ENCODE assay signal across 12 cellular contexts in the genomic region with DNA sequence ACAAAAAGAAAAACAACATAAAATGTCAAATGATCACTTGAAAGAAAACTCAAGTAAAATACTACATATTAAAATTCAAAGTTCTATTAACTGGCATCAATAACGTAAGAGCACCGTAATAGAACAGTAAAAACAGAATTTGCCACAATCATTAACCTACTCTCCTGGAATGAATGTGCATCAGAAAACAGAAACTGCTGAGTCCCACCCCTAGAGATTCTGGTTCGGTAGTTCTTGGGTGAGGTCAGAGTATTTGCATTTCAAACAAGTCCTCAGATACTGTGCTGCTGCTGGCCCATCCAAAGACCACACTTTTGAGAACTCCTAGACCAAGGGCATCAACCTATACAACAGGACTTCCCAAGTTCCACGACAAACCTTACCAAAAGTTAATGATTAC. TPM values are rescaled to one million over a fixed set of nuclear protein-coding genes. Genes with fewer than 3 reads are reported as not detected.
DNase-seq lines count a peak whose midpoint lies in the region; ATAC-seq and TF ChIP-seq lines count a peak whose summit lies in the region.
"Had no signal": no experiment of that assay in that cellular context is flagged by ENCODE, and none has a peak within 500 bp of the region (broad histone marks: within the 10 kb centered on the region; RNA-seq: fewer than 3 reads in every experiment).

No MANE protein-coding gene starts in this region.

- peaks cover 3% of the 10 kb centered on the region for H3K4me1 Mint-ChIP-seq in activated CD8-positive, alpha-beta T cell treated with anti-CD3 and anti-CD28 coated beads for 36 hours (ENCODE audit: low read depth)

- H3K36me3 Mint-ChIP-seq in activated CD8-positive, alpha-beta T cell treated with anti-CD3 and anti-CD28 coated beads for 36 hours (ENCODE audit: low read depth): peaks cover 45% of the 10 kb centered on the region

- no peaks in the 10 kb centered on the region for H3K9me3 Mint-ChIP-seq in activated CD8-positive, alpha-beta T cell treated with anti-CD3 and anti-CD28 coated beads for 36 hours

- DNase-seq in left kidney (ENCODE audit: low read depth, low spot score): peak; percentile 6
- DNase-seq in activated CD8-positive, alpha-beta T cell treated with anti-CD3 and anti-CD28 coated beads for 36 hours: no peak
- no peak for DNase-seq in ureter (ENCODE audit: low spot score)
- DNase-seq in central memory CD4-positive, alpha-beta T cell: no peak
- DNase-seq in 8988T: no peak
- DNase-seq: NCI-H187; stimulated activated CD4-positive, alpha-beta T cell treated with anti-CD3 and anti-CD28 coated beads, Interleukin-2, amount 100 ng/mL, for 48 hours; tibial artery; WERI-Rb-1 had no signal

- TF ChIP-seq CTCF in activated CD8-positive, alpha-beta T cell treated with anti-CD3 and anti-CD28 coated beads for 36 hours (IDR thresholded peaks at IDR 0.05): no peak

- intact Hi-C loops in activated CD8-positive, alpha-beta T cell treated with anti-CD3 and anti-CD28 coated beads for 36 hours (cut with micrococcal nuclease): no loop called here

- no peak overlapping the region for H3K4me3 Mint-ChIP-seq in activated CD8-positive, alpha-beta T cell treated with anti-CD3 and anti-CD28 coated beads for 36 hours

- no peak overlapping the region for H3K27ac Mint-ChIP-seq in activated CD8-positive, alpha-beta T cell treated with anti-CD3 and anti-CD28 coated beads for 36 hours

- POLR2A ChIA-PET in activated CD8-positive, alpha-beta T cell treated with anti-CD3 and anti-CD28 coated beads for 36 hours (lab: Charles Lee): no interaction called here

- CTCF ChIA-PET in activated CD8-positive, alpha-beta T cell treated with anti-CD3 and anti-CD28 coated beads for 36 hours (lab: Charles Lee): interaction anchor here (1.6 to 2.5 kb wide), 2 partner anchors 9 to 14 kb away, joined by 5 to 15 read pairs; no protein-coding TSS in a partner anchor

- ATAC-seq in GM18868 (IDR thresholded peaks at IDR 0.05; ENCODE audit: unreplicated experiment) (peak; percentile 60), GM21367 (IDR thresholded peaks at IDR 0.05; ENCODE audit: unreplicated experiment) (peak; percentile 77), HG03066 (IDR thresholded peaks at IDR 0.05; ENCODE audit: low read depth, unreplicated experiment) (peak; percentile 89)
- no peak for ATAC-seq in activated CD8-positive, alpha-beta T cell treated with anti-CD3 and anti-CD28 coated beads for 36 hours

- H3K27me3 Mint-ChIP-seq in activated CD8-positive, alpha-beta T cell treated with anti-CD3 and anti-CD28 coated beads for 36 hours: no peaks in the 10 kb centered on the region

RNA-seq across cellular contexts. Expression of a gene that starts 23.5 kb away (rescaled TPM):
- 10 to 100 TPM; 87.7 to 89.1 TPM for total RNA-seq in activated CD8-positive, alpha-beta T cell treated with anti-CD3 and anti-CD28 coated beads for 36 hours
- 93.7 TPM for total RNA-seq in ureter
